Comparison of ENCODE assay signal across 3 cellular contexts in genomic region chrX:153772608-153773217, GRCh38.
TF ChIP-seq lines count a peak whose summit lies in the region.

No MANE protein-coding gene starts in this region.

TF ChIP-seq in SK-N-SH, 30 proteins besides CTCF, POLR2A, EP300 and RAD21 (continues in another document):
- no peak for TF ChIP-seq ZBTB33 (IDR thresholded peaks at IDR 0.05; ENCODE audit: borderline replicate concordance, low read depth)
- no peak for TF ChIP-seq MEF2A (IDR thresholded peaks at IDR 0.05; ENCODE audit: borderline replicate concordance, low read depth)
- no peak for TF ChIP-seq REST (IDR thresholded peaks at IDR 0.05; ENCODE audit: low read depth, low read length)
- TF ChIP-seq, protein P1, sequence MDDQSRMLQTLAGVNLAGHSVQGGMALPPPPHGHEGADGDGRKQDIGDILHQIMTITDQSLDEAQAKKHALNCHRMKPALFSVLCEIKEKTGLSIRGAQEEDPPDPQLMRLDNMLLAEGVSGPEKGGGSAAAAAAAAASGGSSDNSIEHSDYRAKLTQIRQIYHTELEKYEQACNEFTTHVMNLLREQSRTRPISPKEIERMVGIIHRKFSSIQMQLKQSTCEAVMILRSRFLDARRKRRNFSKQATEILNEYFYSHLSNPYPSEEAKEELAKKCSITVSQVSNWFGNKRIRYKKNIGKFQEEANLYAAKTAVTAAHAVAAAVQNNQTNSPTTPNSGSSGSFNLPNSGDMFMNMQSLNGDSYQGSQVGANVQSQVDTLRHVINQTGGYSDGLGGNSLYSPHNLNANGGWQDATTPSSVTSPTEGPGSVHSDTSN (IDR thresholded peaks at IDR 0.05) = no peak
- TF ChIP-seq RXRA (IDR thresholded peaks at IDR 0.05; ENCODE audit: borderline replicate concordance, low read depth) = no peak
- no peak for TF ChIP-seq TAF1 (IDR thresholded peaks at IDR 0.05; ENCODE audit: borderline replicate concordance, low read depth, low read length)
- no peak for TF ChIP-seq GABPA (IDR thresholded peaks at IDR 0.05; ENCODE audit: low read depth)
- no peak for TF ChIP-seq FOSL2 (IDR thresholded peaks at IDR 0.05; ENCODE audit: borderline replicate concordance, low read depth)
- TF ChIP-seq RCOR1 (IDR thresholded peaks at IDR 0.05; ENCODE audit: low read length) = no peak
- no peak for TF ChIP-seq USF1 (IDR thresholded peaks at IDR 0.05; ENCODE audit: borderline replicate concordance, low read depth)

TF ChIP-seq in SK-N-SH treated with all-trans-retinoic acid at 6 μM for 48 hours, 23 proteins besides CTCF, POLR2A, EP300 and RAD21:
- TF ChIP-seq RARB (CRISPR knock-in tag; IDR thresholded peaks at IDR 0.05) (no peak), TOX (CRISPR knock-in tag; IDR thresholded peaks at IDR 0.05; ENCODE audit: borderline replicate concordance) (no peak), ZC3H10 (CRISPR knock-in tag; IDR thresholded peaks at IDR 0.05) (no peak), SNAI2 (CRISPR knock-in tag; IDR thresholded peaks at IDR 0.05) (no peak), ISL1 (CRISPR knock-in tag; IDR thresholded peaks at IDR 0.05) (no peak), CSRNP3 (CRISPR knock-in tag; IDR thresholded peaks at IDR 0.05) (no peak), ZNF70 (CRISPR knock-in tag; IDR thresholded peaks at IDR 0.05) (no peak), TSHZ2 (CRISPR knock-in tag; IDR thresholded peaks at IDR 0.05) (no peak), ZFP30 (CRISPR knock-in tag; IDR thresholded peaks at IDR 0.05) (no peak), PATZ1 (CRISPR knock-in tag; IDR thresholded peaks at IDR 0.05; ENCODE audit: borderline replicate concordance) (no peak), OSR1 (CRISPR knock-in tag; IDR thresholded peaks at IDR 0.05) (no peak), ZFP3 (CRISPR knock-in tag; IDR thresholded peaks at IDR 0.05) (no peak), POU6F1 (CRISPR knock-in tag; IDR thresholded peaks at IDR 0.05; ENCODE audit: borderline replicate concordance, low read depth) (no peak)
- TF ChIP-seq, protein P2, sequence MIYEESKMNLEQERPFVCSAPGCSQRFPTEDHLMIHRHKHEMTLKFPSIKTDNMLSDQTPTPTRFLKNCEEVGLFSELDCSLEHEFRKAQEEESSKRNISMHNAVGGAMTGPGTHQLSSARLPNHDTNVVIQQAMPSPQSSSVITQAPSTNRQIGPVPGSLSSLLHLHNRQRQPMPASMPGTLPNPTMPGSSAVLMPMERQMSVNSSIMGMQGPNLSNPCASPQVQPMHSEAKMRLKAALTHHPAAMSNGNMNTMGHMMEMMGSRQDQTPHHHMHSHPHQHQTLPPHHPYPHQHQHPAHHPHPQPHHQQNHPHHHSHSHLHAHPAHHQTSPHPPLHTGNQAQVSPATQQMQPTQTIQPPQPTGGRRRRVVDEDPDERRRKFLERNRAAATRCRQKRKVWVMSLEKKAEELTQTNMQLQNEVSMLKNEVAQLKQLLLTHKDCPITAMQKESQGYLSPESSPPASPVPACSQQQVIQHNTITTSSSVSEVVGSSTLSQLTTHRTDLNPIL (CRISPR knock-in tag; IDR thresholded peaks at IDR 0.05; ENCODE audit: low read depth) = no peak

TF ChIP-seq in HepG2, 621 proteins besides CTCF, POLR2A, EP300 and RAD21:
- TF ChIP-seq U2AF2 (IDR thresholded peaks at IDR 0.05; ENCODE audit: low read depth, low read length) = no peak
- TF ChIP-seq ATF5 (CRISPR knock-in tag; IDR thresholded peaks at IDR 0.05; ENCODE audit: low read depth) = no peak
- TF ChIP-seq ZFP90 (CRISPR knock-in tag; IDR thresholded peaks at IDR 0.05; ENCODE audit: borderline replicate concordance) = no peak
- no peak for TF ChIP-seq MYC (CRISPR knock-in tag; IDR thresholded peaks at IDR 0.05; ENCODE audit: borderline replicate concordance)
- no peak for TF ChIP-seq HMG20B (CRISPR knock-in tag; conservative IDR thresholded peaks at IDR 0.05)
- TF ChIP-seq ETV5 (CRISPR knock-in tag; IDR thresholded peaks at IDR 0.05; ENCODE audit: borderline replicate concordance) = no peak
- TF ChIP-seq, protein P3, sequence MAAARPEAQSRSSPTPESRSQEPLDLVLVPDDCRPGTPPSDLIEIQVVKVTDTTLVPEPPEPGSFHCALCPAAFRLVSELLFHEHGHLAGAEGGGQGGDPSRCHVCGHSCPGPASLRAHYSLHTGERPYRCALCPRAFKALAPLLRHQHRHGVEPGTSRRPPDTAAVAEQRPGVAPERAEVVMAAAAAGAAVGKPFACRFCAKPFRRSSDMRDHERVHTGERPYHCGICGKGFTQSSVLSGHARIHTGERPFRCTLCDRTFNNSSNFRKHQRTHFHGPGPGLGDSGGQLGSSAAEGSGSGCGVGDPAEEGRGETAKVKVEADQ (CRISPR knock-in tag; IDR thresholded peaks at IDR 0.05; ENCODE audit: borderline replicate concordance) = no peak
- no peak for TF ChIP-seq HOXD1 (CRISPR knock-in tag; IDR thresholded peaks at IDR 0.05)
- TF ChIP-seq, protein P4, sequence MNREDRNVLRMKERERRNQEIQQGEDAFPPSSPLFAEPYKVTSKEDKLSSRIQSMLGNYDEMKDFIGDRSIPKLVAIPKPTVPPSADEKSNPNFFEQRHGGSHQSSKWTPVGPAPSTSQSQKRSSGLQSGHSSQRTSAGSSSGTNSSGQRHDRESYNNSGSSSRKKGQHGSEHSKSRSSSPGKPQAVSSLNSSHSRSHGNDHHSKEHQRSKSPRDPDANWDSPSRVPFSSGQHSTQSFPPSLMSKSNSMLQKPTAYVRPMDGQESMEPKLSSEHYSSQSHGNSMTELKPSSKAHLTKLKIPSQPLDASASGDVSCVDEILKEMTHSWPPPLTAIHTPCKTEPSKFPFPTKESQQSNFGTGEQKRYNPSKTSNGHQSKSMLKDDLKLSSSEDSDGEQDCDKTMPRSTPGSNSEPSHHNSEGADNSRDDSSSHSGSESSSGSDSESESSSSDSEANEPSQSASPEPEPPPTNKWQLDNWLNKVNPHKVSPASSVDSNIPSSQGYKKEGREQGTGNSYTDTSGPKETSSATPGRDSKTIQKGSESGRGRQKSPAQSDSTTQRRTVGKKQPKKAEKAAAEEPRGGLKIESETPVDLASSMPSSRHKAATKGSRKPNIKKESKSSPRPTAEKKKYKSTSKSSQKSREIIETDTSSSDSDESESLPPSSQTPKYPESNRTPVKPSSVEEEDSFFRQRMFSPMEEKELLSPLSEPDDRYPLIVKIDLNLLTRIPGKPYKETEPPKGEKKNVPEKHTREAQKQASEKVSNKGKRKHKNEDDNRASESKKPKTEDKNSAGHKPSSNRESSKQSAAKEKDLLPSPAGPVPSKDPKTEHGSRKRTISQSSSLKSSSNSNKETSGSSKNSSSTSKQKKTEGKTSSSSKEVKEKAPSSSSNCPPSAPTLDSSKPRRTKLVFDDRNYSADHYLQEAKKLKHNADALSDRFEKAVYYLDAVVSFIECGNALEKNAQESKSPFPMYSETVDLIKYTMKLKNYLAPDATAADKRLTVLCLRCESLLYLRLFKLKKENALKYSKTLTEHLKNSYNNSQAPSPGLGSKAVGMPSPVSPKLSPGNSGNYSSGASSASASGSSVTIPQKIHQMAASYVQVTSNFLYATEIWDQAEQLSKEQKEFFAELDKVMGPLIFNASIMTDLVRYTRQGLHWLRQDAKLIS (CRISPR knock-in tag; IDR thresholded peaks at IDR 0.05) = no peak
